Comparison of ENCODE assay signal across 16 cellular contexts in the genomic region with DNA sequence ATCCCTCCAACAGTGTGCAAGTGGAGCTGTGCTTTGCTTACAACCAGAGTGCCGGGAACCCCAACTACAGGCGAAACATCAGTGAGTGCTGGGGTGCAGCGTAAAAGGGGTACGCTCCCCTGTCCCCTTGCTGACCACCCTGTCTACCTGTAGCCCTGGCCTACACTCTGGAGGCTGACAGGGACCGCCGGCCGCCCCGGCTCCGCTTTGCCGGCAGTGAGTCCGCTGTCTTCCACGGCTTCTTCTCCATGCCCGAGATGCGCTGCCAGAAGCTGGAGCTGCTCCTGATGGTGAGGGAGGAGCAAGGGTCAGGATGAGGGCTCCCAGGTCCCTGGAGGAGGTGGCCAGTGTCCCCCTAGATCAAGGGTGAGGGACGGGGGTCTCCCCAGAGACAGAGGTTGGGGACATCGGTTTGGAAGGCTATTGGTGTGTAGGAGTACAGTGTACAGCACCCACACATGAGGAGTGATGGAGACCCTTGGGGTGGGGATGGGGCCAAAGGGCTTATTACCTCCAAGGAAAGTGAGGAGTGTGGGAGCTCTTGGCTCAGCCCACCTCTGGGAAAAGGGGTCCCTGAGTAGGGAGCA.
"Had no signal": no experiment of that assay in that cellular context is flagged by ENCODE, and none has a peak within 500 bp of the region (broad histone marks: within the 10 kb centered on the region; RNA-seq: fewer than 3 reads in every experiment).

No MANE protein-coding gene starts in this region.

- H3K27me3 ChIP-seq: colonic mucosa, foreskin keratinocyte, hepatocyte, ovary had no signal

- H3K4me3 ChIP-seq: colonic mucosa, hepatocyte, mucosa of descending colon, ovary, smooth muscle cell had no signal

- H3K9me3 ChIP-seq: colonic mucosa, mucosa of descending colon, ovary had no signal

- DNase-seq: colonic mucosa; dermis blood vessel endothelial cell; erythroblast; foreskin keratinocyte; head of caudate nucleus; kidney; left colon; mammary epithelial cell; naive thymus-derived CD8-positive, alpha-beta T cell; ovary; stimulated activated CD4-positive, alpha-beta T cell treated with anti-CD3 and anti-CD28 coated beads, Interleukin-2, amount 100 ng/mL, for 48 hours; stimulated activated naive CD4-positive, alpha-beta T cell treated with Interleukin-2 at 50 U/mL for 16 hours had no signal

- H3K27ac ChIP-seq: colonic mucosa, foreskin keratinocyte, hepatocyte, ovary had no signal

- ATAC-seq: foreskin keratinocyte; left colon; mucosa of descending colon; naive thymus-derived CD8-positive, alpha-beta T cell; right cardiac atrium had no signal

- H3K36me3 ChIP-seq: ovary had no signal

- H3K4me1 ChIP-seq: foreskin keratinocyte had no signal
